15 cellular contexts compared by ENCODE assay signal in the genomic region with DNA sequence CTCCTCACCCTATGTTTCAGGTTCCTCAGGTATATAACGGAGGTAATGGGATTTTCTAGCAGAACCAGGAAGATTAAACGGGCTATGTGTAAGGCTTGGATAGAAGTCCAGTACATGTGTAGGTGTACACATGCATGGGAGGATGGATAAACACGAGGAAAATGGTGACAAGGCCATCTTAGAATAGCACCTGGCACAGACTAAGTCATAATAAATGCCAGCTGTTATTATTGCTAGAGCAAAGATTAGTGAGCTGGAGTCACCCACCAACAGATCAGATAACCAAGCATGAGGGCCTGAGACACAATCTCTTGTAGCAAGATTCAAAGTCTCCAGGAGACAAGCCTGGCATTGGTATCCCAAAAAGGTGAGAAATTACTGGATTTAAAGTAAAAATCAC. TPM values are rescaled to one million over a fixed set of nuclear protein-coding genes. Genes with fewer than 3 reads are reported as not detected.
"Had no signal": no experiment of that assay in that cellular context is flagged by ENCODE, and none has a peak within 500 bp of the region (broad histone marks: within the 10 kb centered on the region; RNA-seq: fewer than 3 reads in every experiment).

No MANE protein-coding gene starts in this region.

- H3K36me3 ChIP-seq: esophagus squamous epithelium, heart left ventricle, neutrophil, right atrium auricular region, sigmoid colon had no signal

- H3K27ac ChIP-seq: esophagus squamous epithelium, foreskin keratinocyte, heart left ventricle, neutrophil, right atrium auricular region, sigmoid colon had no signal

- H3K27ac Mint-ChIP-seq: naive thymus-derived CD8-positive, alpha-beta T cell had no signal

- H3K9me3 ChIP-seq: esophagus squamous epithelium, heart left ventricle, neutrophil, right atrium auricular region, sigmoid colon had no signal

- H3K4me3 Mint-ChIP-seq: naive thymus-derived CD8-positive, alpha-beta T cell had no signal

- H3K4me2 ChIP-seq: smooth muscle cell had no signal

- H3K27me3 ChIP-seq: esophagus squamous epithelium, foreskin keratinocyte, heart left ventricle, right atrium auricular region, sigmoid colon had no signal

- DNase-seq: esophagus squamous epithelium; foreskin keratinocyte; heart left ventricle; hippocampal formation; left colon; mesendoderm; naive thymus-derived CD8-positive, alpha-beta T cell; posterior cingulate gyrus; sigmoid colon; stimulated activated CD4-positive, alpha-beta T cell treated with anti-CD3 and anti-CD28 coated beads, Interleukin-2, amount 100 ng/mL, for 48 hours; stimulated activated naive CD4-positive, alpha-beta T cell treated with Interleukin-2 at 50 U/mL for 16 hours; trophoblast cell had no signal

- H3K4me3 ChIP-seq: esophagus squamous epithelium, heart left ventricle, right atrium auricular region, sigmoid colon, smooth muscle cell had no signal

- H3K9me3 Mint-ChIP-seq: naive thymus-derived CD8-positive, alpha-beta T cell had no signal

- H3K36me3 Mint-ChIP-seq: naive thymus-derived CD8-positive, alpha-beta T cell had no signal

- H3K4me1 Mint-ChIP-seq: naive thymus-derived CD8-positive, alpha-beta T cell had no signal

- ATAC-seq: foreskin keratinocyte; heart left ventricle; left colon; naive thymus-derived CD8-positive, alpha-beta T cell had no signal

- H3K4me1 ChIP-seq: esophagus squamous epithelium, foreskin keratinocyte, heart left ventricle had no signal

RNA-seq across cellular contexts. Expression of gene SPOCK1, which starts 21.1 kb away (rescaled TPM):
- total RNA-seq: naive thymus-derived CD8-positive, alpha-beta T cell had no signal
- polyA plus RNA-seq: naive thymus-derived CD8-positive, alpha-beta T cell had no signal
